9 cellular contexts compared by ENCODE assay signal in genomic region chr10:67612577-67613537, GRCh38.
DNase-seq lines count a peak whose midpoint lies in the region; ATAC-seq lines count a peak whose summit lies in the region.
"Had no signal": no experiment of that assay in that cellular context is flagged by ENCODE, and none has a peak within 500 bp of the region (broad histone marks: within the 10 kb centered on the region; RNA-seq: fewer than 3 reads in every experiment).

No MANE protein-coding gene starts in this region.

- no peaks in the 10 kb centered on the region for H3K9me3 ChIP-seq in HAP-1

- H3K4me1 ChIP-seq in HAP-1 = peaks cover 18% of the 10 kb centered on the region

- in situ Hi-C loops in HAP-1 (cut with MboI; ENCODE audit: low sequenced_read_pairs) = no loop called here

- DNase-seq in activated CD4-positive, alpha-beta T cell treated with anti-CD3 and anti-CD28 coated beads, Interleukin-2, amount 10 ng/mL, durations not matched to agents 24 days and 14 days = peak; percentile 91
- DNase-seq in glomerular visceral epithelial cell (ENCODE audit: extremely low spot score) (peak; percentile 59), NCI-H2227 (lab: John Stamatoyannopoulos, UW; ENCODE audit: unreplicated experiment) (no peak), mesenteric fat pad (ENCODE audit: low spot score) (no peak), HAP-1 (ENCODE audit: low spot score in 2 of 2) (no peak), NCI-H2029 treated with DMSO at 0.1 percent for 48 hours (lab: John Stamatoyannopoulos, UW) (no peak)

- ATAC-seq in GM18868 (IDR thresholded peaks at IDR 0.05; ENCODE audit: unreplicated experiment) (peak; percentile 98), HG02973 (IDR thresholded peaks at IDR 0.05; ENCODE audit: unreplicated experiment) (peak; percentile 93)

- peaks cover 10% of the 10 kb centered on the region for H3K9me3 Mint-ChIP-seq in activated CD4-positive, alpha-beta T cell treated with anti-CD3 and anti-CD28 coated beads, Interleukin-2, amount 10 ng/mL, durations not matched to agents 24 days and 14 days

- no peaks in the 10 kb centered on the region for H3K27me3 ChIP-seq in HAP-1 (ENCODE audit: low read depth)

- H3K27me3 Mint-ChIP-seq in activated CD4-positive, alpha-beta T cell treated with anti-CD3 and anti-CD28 coated beads, Interleukin-2, amount 10 ng/mL, durations not matched to agents 24 days and 14 days = peaks cover 19% of the 10 kb centered on the region

- no peaks in the 10 kb centered on the region for H3K36me3 ChIP-seq in HAP-1 (replicated peaks)

- no peaks in the 10 kb centered on the region for H3K36me3 Mint-ChIP-seq in activated CD4-positive, alpha-beta T cell treated with anti-CD3 and anti-CD28 coated beads, Interleukin-2, amount 10 ng/mL, durations not matched to agents 24 days and 14 days (ENCODE audit: low read depth)

- peak overlapping the region; percentile 65 for H3K27ac Mint-ChIP-seq in activated CD4-positive, alpha-beta T cell treated with anti-CD3 and anti-CD28 coated beads, Interleukin-2, amount 10 ng/mL, durations not matched to agents 24 days and 14 days

- H3K4me3 ChIP-seq in HAP-1 = no peak overlapping the region
- H3K4me3 ChIP-seq: lung had no signal

- H3K4me3 Mint-ChIP-seq in activated CD4-positive, alpha-beta T cell treated with anti-CD3 and anti-CD28 coated beads, Interleukin-2, amount 10 ng/mL, durations not matched to agents 24 days and 14 days = peak overlapping the region; percentile 69

- peaks cover 25% of the 10 kb centered on the region for H3K4me1 Mint-ChIP-seq in activated CD4-positive, alpha-beta T cell treated with anti-CD3 and anti-CD28 coated beads, Interleukin-2, amount 10 ng/mL, durations not matched to agents 24 days and 14 days

- intact Hi-C loops in activated CD4-positive, alpha-beta T cell treated with anti-CD3 and anti-CD28 coated beads, Interleukin-2, amount 10 ng/mL, durations not matched to agents 24 days and 14 days (cut with micrococcal nuclease) = loop anchor here (1.0 to 5.0 kb wide), 2 partner anchors 151 to 169 kb away; no protein-coding TSS in a partner anchor

Comparison
In these comparisons a context has a peak if more than half of its experiments do, and no peak if none do; other contexts are left out.
1. DNase-seq: peak in activated CD4-positive, alpha-beta T cell treated with anti-CD3 and anti-CD28 coated beads, Interleukin-2, amount 10 ng/mL, durations not matched to agents 24 days and 14 days (single experiment) and glomerular visceral epithelial cell (single experiment); none in NCI-H2227 (single experiment), mesenteric fat pad (single experiment), HAP-1 (0 of 2) and NCI-H2029 treated with DMSO at 0.1 percent for 48 hours (single experiment).